ENCODE assay signal across 26 cellular contexts in the genomic region with DNA sequence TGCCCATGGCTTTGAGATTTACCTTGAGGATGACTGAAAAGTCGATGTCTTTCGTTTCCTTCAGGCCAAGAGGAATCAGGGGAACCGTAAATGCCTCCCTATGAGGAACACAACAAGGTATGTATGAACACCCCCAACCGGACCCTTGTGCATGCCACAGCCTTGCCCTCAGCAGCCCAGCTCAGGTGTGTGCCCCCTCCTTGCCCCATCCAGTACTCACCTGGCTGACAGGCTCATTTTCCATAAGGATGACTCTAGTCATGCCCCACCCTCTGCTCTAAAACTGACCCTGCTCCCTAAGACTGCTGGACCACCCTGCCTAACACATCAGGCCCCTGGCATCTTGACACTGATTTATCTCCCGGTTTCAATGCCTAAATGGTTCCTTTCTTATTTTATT.
"Had no signal": no experiment of that assay in that cellular context is flagged by ENCODE, and none has a peak within 500 bp of the region (broad histone marks: within the 10 kb centered on the region; RNA-seq: fewer than 3 reads in every experiment).

No MANE protein-coding gene starts in this region.

- H3K27ac Mint-ChIP-seq: activated CD4-positive, alpha-beta memory T cell treated with anti-CD3 and anti-CD28 coated beads, Interleukin-2, amount 10 ng/mL, durations not matched to agents 7 days and 5 days; activated CD4-positive, alpha-beta T cell treated with anti-CD3 and anti-CD28 coated beads, Interleukin-2, amount 10 ng/mL, durations not matched to agents 7 days and 5 days; activated naive CD8-positive, alpha-beta T cell; activated T-cell treated with anti-CD3 and anti-CD28 coated beads, Interleukin-2, amount 50 U/mL, for 24 hours; activated T-cell treated with anti-CD3 and anti-CD28 coated beads, Interleukin-2, amount 50 U/mL, for 72 hours; effector memory CD8-positive, alpha-beta T cell; WTC11 had no signal

- H3K36me3 Mint-ChIP-seq: activated naive CD8-positive, alpha-beta T cell; WTC11 had no signal

- H3K27me3 Mint-ChIP-seq: activated CD4-positive, alpha-beta memory T cell treated with anti-CD3 and anti-CD28 coated beads, Interleukin-2, amount 10 ng/mL, durations not matched to agents 7 days and 5 days; activated CD4-positive, alpha-beta T cell treated with anti-CD3 and anti-CD28 coated beads, Interleukin-2, amount 10 ng/mL, durations not matched to agents 7 days and 5 days; activated naive CD8-positive, alpha-beta T cell; activated T-cell treated with anti-CD3 and anti-CD28 coated beads, Interleukin-2, amount 50 U/mL, for 24 hours; central memory CD8-positive, alpha-beta T cell; effector memory CD8-positive, alpha-beta T cell had no signal

- DNase-seq: activated CD4-positive, alpha-beta memory T cell treated with anti-CD3 and anti-CD28 coated beads, Interleukin-2, amount 10 ng/mL, durations not matched to agents 7 days and 5 days; activated CD4-positive, alpha-beta T cell treated with anti-CD3 and anti-CD28 coated beads for 1 hour; activated CD4-positive, alpha-beta T cell treated with anti-CD3 and anti-CD28 coated beads for 4 hours; activated CD4-positive, alpha-beta T cell treated with anti-CD3 and anti-CD28 coated beads, Interleukin-2, amount 10 ng/mL, durations not matched to agents 7 days and 5 days; activated CD4-positive, alpha-beta T cell treated with anti-CD3 and anti-CD28 coated beads, Interleukin-2, amount 50 U/mL, for 4 hours; activated CD8-positive, alpha-beta memory T cell treated with anti-CD3 and anti-CD28 coated beads, Interleukin-2, amount 50 U/mL, for 48 hours; activated effector memory CD4-positive, alpha-beta T cell treated with Interleukin-2 at 50 U/mL for 16 hours; activated gamma-delta T cell treated with Interleukin-2 at 50 U/mL for 16 hours; activated naive CD4-positive, alpha-beta T cell treated with anti-CD3 and anti-CD28 coated beads, Interleukin-2, amount 50 U/mL, for 16 hours; activated naive CD4-positive, alpha-beta T cell treated with Interleukin-2 at 50 U/mL for 16 hours; activated T-cell treated with anti-CD3 and anti-CD28 coated beads for 4 hours; activated T-cell treated with anti-CD3 and anti-CD28 coated beads, Interleukin-2, amount 50 U/mL, for 24 hours; activated T-cell treated with anti-CD3 and anti-CD28 coated beads, Interleukin-2, amount 50 U/mL, for 72 hours; amniotic stem cell; anterior cingulate cortex; brain microvascular endothelial cell; cortex of kidney; dermis blood vessel endothelial cell; effector CD4-positive, alpha-beta T cell; effector memory CD8-positive, alpha-beta T cell; foreskin fibroblast; head of caudate nucleus; T-helper 2 cell had no signal

- ATAC-seq: activated T-cell treated with anti-CD3 and anti-CD28 coated beads, Interleukin-2, amount 50 U/mL, for 72 hours; effector memory CD8-positive, alpha-beta T cell; WTC11 had no signal

- H3K4me3 Mint-ChIP-seq: activated CD4-positive, alpha-beta memory T cell treated with anti-CD3 and anti-CD28 coated beads, Interleukin-2, amount 10 ng/mL, durations not matched to agents 7 days and 5 days; activated CD4-positive, alpha-beta T cell treated with anti-CD3 and anti-CD28 coated beads, Interleukin-2, amount 10 ng/mL, durations not matched to agents 7 days and 5 days; activated naive CD8-positive, alpha-beta T cell; activated T-cell treated with anti-CD3 and anti-CD28 coated beads, Interleukin-2, amount 50 U/mL, for 24 hours; activated T-cell treated with anti-CD3 and anti-CD28 coated beads, Interleukin-2, amount 50 U/mL, for 72 hours; central memory CD8-positive, alpha-beta T cell; effector memory CD8-positive, alpha-beta T cell; WTC11 had no signal

- H3K36me3 ChIP-seq: brain microvascular endothelial cell had no signal

- H3K9me3 Mint-ChIP-seq: activated CD4-positive, alpha-beta memory T cell treated with anti-CD3 and anti-CD28 coated beads, Interleukin-2, amount 10 ng/mL, durations not matched to agents 7 days and 5 days; activated CD4-positive, alpha-beta T cell treated with anti-CD3 and anti-CD28 coated beads, Interleukin-2, amount 10 ng/mL, durations not matched to agents 7 days and 5 days; activated T-cell treated with anti-CD3 and anti-CD28 coated beads, Interleukin-2, amount 50 U/mL, for 24 hours; activated T-cell treated with anti-CD3 and anti-CD28 coated beads, Interleukin-2, amount 50 U/mL, for 72 hours; central memory CD8-positive, alpha-beta T cell; effector memory CD8-positive, alpha-beta T cell; WTC11 had no signal

- H3K4me1 Mint-ChIP-seq: activated CD4-positive, alpha-beta memory T cell treated with anti-CD3 and anti-CD28 coated beads, Interleukin-2, amount 10 ng/mL, durations not matched to agents 7 days and 5 days; activated CD4-positive, alpha-beta T cell treated with anti-CD3 and anti-CD28 coated beads, Interleukin-2, amount 10 ng/mL, durations not matched to agents 7 days and 5 days; central memory CD8-positive, alpha-beta T cell; WTC11 had no signal
